ENCODE assay signal across 1 cellular context in genomic region chr12:130764475-130765185, GRCh38.
A peak's percentile ranks its signal among the peaks of the same experiment; 100 is the strongest.
TF ChIP-seq lines count a peak whose summit lies in the region.

No MANE protein-coding gene starts in this region.

TF ChIP-seq in GM12878, 131 proteins besides CTCF, POLR2A, EP300 and RAD21 (continued from another document and continues in another):
- TF ChIP-seq IRF5 (IDR thresholded peaks at IDR 0.05; ENCODE audit: borderline replicate concordance) (no peak), SKIL (IDR thresholded peaks at IDR 0.05; ENCODE audit: low read depth, poor library complexity, severe bottlenecking) (no peak), GATAD2B (conservative IDR thresholded peaks at IDR 0.05; ENCODE audit: low read depth) (no peak), SMAD1 (IDR thresholded peaks at IDR 0.05; ENCODE audit: low read depth, partially characterized antibody) (no peak), RCOR1 (conservative IDR thresholded peaks at IDR 0.05; ENCODE audit: low read depth, low read length) (no peak), SMAD5 (IDR thresholded peaks at IDR 0.05; ENCODE audit: low read depth) (no peak), ZZZ3 (IDR thresholded peaks at IDR 0.05; ENCODE audit: control insufficient read depth, insufficient read length, low read depth) (no peak), SREBF1 (IDR thresholded peaks at IDR 0.05; ENCODE audit: low read length) (no peak), IKZF2 (IDR thresholded peaks at IDR 0.05) (no peak), ZNF207 (IDR thresholded peaks at IDR 0.05; ENCODE audit: borderline replicate concordance) (no peak), BHLHE40 (IDR thresholded peaks at IDR 0.05; ENCODE audit: borderline replicate concordance in 1 of 2, low read depth in 2 of 2, low read length in 1 of 2) (no peak), CREB1 (IDR thresholded peaks at IDR 0.05; ENCODE audit: low read depth) (peak; percentile 93), CEBPB (IDR thresholded peaks at IDR 0.05; ENCODE audit: borderline replicate concordance in 1 of 2, low read depth in 2 of 2, low read length in 2 of 2) (no peak), RAD51 (IDR thresholded peaks at IDR 0.05) (no peak), NR2C1 (IDR thresholded peaks at IDR 0.05) (no peak), EGR1 (IDR thresholded peaks at IDR 0.05; ENCODE audit: borderline replicate concordance in 1 of 2, low read depth in 2 of 2, low read length in 2 of 2) (no peak), ZNF274 (IDR thresholded peaks at IDR 0.05; ENCODE audit: insufficient read depth, insufficient read length) (no peak), NR2C2 (IDR thresholded peaks at IDR 0.05; ENCODE audit: borderline replicate concordance, control insufficient read depth, insufficient read length, low read depth) (no peak), YY1 (IDR thresholded peaks at IDR 0.05; ENCODE audit: low read depth, low read length) (no peak), BRCA1 (IDR thresholded peaks at IDR 0.05; ENCODE audit: low read depth, low read length) (no peak), SPI1 (IDR thresholded peaks at IDR 0.05; ENCODE audit: borderline replicate concordance, insufficient read depth, low read depth, low read length) (no peak), ZBTB4 (CRISPR knock-in tag; IDR thresholded peaks at IDR 0.05) (peak; percentile 62; the same call in 1 of the 2 replicates), ETV6 (conservative IDR thresholded peaks at IDR 0.05 in 1 of 2, IDR thresholded peaks at IDR 0.05 in 1 of 2; ENCODE audit: borderline replicate concordance in 1 of 2, low read depth in 1 of 2) (no peak), POLR2AphosphoS2 (IDR thresholded peaks at IDR 0.05; ENCODE audit: low read depth, low read length) (no peak), ZNF384 (IDR thresholded peaks at IDR 0.05; ENCODE audit: borderline replicate concordance, low read depth, low read length) (no peak), NBN (IDR thresholded peaks at IDR 0.05) (peak; percentile 57), CHD1 (IDR thresholded peaks at IDR 0.05; ENCODE audit: low read depth, low read length) (no peak), MTA3 (IDR thresholded peaks at IDR 0.05; ENCODE audit: borderline replicate concordance, low read length) (no peak), ATF2 (IDR thresholded peaks at IDR 0.05; ENCODE audit: low read length) (peak; percentile 64; the same call in 1 of the 2 replicates), BACH1 (IDR thresholded peaks at IDR 0.05; ENCODE audit: borderline replicate concordance) (no peak), BCL3 (IDR thresholded peaks at IDR 0.05; ENCODE audit: borderline replicate concordance, insufficient read depth, low read depth, low read length, poor library complexity, severe bottlenecking) (no peak), ATF7 (IDR thresholded peaks at IDR 0.05; ENCODE audit: low read depth) (peak; percentile 96), KDM1A (IDR thresholded peaks at IDR 0.05; ENCODE audit: borderline replicate concordance) (no peak), ESRRA (IDR thresholded peaks at IDR 0.05; ENCODE audit: low read length) (no peak), FOXM1 (IDR thresholded peaks at IDR 0.05; ENCODE audit: low read depth, low read length) (no peak), ZNF622 (IDR thresholded peaks at IDR 0.05) (no peak), NRF1 (conservative IDR thresholded peaks at IDR 0.05; ENCODE audit: low read depth, low read length) (no peak)
- TF ChIP-seq, protein P1, sequence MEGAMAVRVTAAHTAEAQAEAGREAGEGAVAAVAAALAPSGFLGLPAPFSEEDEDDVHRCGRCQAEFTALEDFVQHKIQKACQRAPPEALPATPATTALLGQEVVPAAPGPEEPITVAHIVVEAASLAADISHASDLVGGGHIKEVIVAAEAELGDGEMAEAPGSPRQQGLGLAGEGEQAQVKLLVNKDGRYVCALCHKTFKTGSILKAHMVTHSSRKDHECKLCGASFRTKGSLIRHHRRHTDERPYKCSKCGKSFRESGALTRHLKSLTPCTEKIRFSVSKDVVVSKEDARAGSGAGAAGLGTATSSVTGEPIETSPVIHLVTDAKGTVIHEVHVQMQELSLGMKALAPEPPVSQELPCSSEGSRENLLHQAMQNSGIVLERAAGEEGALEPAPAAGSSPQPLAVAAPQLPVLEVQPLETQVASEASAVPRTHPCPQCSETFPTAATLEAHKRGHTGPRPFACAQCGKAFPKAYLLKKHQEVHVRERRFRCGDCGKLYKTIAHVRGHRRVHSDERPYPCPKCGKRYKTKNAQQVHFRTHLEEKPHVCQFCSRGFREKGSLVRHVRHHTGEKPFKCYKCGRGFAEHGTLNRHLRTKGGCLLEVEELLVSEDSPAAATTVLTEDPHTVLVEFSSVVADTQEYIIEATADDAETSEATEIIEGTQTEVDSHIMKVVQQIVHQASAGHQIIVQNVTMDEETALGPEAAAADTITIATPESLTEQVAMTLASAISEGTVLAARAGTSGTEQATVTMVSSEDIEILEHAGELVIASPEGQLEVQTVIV (IDR thresholded peaks at IDR 0.05; ENCODE audit: borderline replicate concordance, partially characterized antibody), result no peak
- TF ChIP-seq, protein P2, sequence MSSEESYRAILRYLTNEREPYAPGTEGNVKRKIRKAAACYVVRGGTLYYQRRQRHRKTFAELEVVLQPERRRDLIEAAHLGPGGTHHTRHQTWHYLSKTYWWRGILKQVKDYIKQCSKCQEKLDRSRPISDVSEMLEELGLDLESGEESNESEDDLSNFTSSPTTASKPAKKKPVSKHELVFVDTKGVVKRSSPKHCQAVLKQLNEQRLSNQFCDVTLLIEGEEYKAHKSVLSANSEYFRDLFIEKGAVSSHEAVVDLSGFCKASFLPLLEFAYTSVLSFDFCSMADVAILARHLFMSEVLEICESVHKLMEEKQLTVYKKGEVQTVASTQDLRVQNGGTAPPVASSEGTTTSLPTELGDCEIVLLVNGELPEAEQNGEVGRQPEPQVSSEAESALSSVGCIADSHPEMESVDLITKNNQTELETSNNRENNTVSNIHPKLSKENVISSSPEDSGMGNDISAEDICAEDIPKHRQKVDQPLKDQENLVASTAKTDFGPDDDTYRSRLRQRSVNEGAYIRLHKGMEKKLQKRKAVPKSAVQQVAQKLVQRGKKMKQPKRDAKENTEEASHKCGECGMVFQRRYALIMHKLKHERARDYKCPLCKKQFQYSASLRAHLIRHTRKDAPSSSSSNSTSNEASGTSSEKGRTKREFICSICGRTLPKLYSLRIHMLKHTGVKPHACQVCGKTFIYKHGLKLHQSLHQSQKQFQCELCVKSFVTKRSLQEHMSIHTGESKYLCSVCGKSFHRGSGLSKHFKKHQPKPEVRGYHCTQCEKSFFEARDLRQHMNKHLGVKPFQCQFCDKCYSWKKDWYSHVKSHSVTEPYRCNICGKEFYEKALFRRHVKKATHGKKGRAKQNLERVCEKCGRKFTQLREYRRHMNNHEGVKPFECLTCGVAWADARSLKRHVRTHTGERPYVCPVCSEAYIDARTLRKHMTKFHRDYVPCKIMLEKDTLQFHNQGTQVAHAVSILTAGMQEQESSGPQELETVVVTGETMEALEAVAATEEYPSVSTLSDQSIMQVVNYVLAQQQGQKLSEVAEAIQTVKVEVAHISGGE (CRISPR knock-in tag; IDR thresholded peaks at IDR 0.05), result no peak
- TF ChIP-seq, protein P3, sequence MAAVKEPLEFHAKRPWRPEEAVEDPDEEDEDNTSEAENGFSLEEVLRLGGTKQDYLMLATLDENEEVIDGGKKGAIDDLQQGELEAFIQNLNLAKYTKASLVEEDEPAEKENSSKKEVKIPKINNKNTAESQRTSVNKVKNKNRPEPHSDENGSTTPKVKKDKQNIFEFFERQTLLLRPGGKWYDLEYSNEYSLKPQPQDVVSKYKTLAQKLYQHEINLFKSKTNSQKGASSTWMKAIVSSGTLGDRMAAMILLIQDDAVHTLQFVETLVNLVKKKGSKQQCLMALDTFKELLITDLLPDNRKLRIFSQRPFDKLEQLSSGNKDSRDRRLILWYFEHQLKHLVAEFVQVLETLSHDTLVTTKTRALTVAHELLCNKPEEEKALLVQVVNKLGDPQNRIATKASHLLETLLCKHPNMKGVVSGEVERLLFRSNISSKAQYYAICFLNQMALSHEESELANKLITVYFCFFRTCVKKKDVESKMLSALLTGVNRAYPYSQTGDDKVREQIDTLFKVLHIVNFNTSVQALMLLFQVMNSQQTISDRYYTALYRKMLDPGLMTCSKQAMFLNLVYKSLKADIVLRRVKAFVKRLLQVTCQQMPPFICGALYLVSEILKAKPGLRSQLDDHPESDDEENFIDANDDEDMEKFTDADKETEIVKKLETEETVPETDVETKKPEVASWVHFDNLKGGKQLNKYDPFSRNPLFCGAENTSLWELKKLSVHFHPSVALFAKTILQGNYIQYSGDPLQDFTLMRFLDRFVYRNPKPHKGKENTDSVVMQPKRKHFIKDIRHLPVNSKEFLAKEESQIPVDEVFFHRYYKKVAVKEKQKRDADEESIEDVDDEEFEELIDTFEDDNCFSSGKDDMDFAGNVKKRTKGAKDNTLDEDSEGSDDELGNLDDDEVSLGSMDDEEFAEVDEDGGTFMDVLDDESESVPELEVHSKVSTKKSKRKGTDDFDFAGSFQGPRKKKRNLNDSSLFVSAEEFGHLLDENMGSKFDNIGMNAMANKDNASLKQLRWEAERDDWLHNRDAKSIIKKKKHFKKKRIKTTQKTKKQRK (IDR thresholded peaks at IDR 0.05; ENCODE audit: low read depth, low read length), result no peak
- TF ChIP-seq, protein P4, sequence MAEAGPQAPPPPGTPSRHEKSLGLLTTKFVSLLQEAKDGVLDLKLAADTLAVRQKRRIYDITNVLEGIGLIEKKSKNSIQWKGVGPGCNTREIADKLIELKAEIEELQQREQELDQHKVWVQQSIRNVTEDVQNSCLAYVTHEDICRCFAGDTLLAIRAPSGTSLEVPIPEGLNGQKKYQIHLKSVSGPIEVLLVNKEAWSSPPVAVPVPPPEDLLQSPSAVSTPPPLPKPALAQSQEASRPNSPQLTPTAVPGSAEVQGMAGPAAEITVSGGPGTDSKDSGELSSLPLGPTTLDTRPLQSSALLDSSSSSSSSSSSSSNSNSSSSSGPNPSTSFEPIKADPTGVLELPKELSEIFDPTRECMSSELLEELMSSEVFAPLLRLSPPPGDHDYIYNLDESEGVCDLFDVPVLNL (IDR thresholded peaks at IDR 0.05; ENCODE audit: low read depth, low read length), result no peak
